8 cellular contexts compared by ENCODE assay signal in genomic region chrX:37350034-37350365, GRCh38. TPM values are rescaled to one million over a fixed set of nuclear protein-coding genes. Genes with fewer than 3 reads are reported as not detected.
DNase-seq lines count a peak whose midpoint lies in the region; ATAC-seq and TF ChIP-seq lines count a peak whose summit lies in the region.

No MANE protein-coding gene starts in this region.

- no peak for ATAC-seq in HG03280 (IDR thresholded peaks at IDR 0.05; ENCODE audit: unreplicated experiment)

- H3K9me3 ChIP-seq in colonic mucosa: no peaks in the 10 kb centered on the region

- H3K9ac ChIP-seq in colonic mucosa (ENCODE audit: low read depth in 2 of 2, low read length in 2 of 2): peak overlapping the region; percentile 66 to 74

- no peaks in the 10 kb centered on the region for H3K36me3 ChIP-seq in colonic mucosa
- no peaks in the 10 kb centered on the region for H3K36me3 ChIP-seq in urinary bladder (ENCODE audit: insufficient read depth)

- H3K27me3 ChIP-seq in colonic mucosa: no peaks in the 10 kb centered on the region

- H3K4me1 ChIP-seq in colonic mucosa (no peaks in the 10 kb centered on the region), urinary bladder (ENCODE audit: insufficient read depth) (no peaks in the 10 kb centered on the region)

- TF ChIP-seq CTCF in colonic mucosa (IDR thresholded peaks at IDR 0.05): no peak

- peak overlapping the region; percentile 74 for H3K27ac ChIP-seq in colonic mucosa
- H3K27ac ChIP-seq in urinary bladder (ENCODE audit: low read depth): no peak overlapping the region

- intact Hi-C loops in colonic mucosa (cut with DNase I): no loop called here

- peak overlapping the region; percentile 47 for H3K4me3 ChIP-seq in colonic mucosa
- H3K4me3 ChIP-seq in urinary bladder (ENCODE audit: low read depth, low read length): peak overlapping the region; percentile 65

- 3% methylated on average over 8 of the region's 8 CpGs for WGBS in urinary bladder

- DNase-seq in NCI-H524 (lab: John Stamatoyannopoulos, UW): peak; percentile 39 to 43
- no peak for DNase-seq in NCI-H524 treated with DMSO at 0.1 percent for 48 hours (lab: John Stamatoyannopoulos, UW)
- no peak for DNase-seq in colonic mucosa
- DNase-seq in medulla oblongata (ENCODE audit: extremely low spot score): peak; percentile 54
- no peak for DNase-seq in stimulated activated CD4-positive, alpha-beta T cell treated with anti-CD3 and anti-CD28 coated beads, Interleukin-15, amount 100 ng/mL, for 24 hours
- DNase-seq in cortex of kidney (lab: John Stamatoyannopoulos, UW): no peak

RNA-seq across cellular contexts. Expression of gene PRRG1, which starts 0.8 kb away (rescaled TPM):
- total RNA-seq in colonic mucosa (10 to 100 TPM in 1 of 2 donors, 1 to 10 TPM in 1; 5.4 to 15.0 TPM), urinary bladder (15.6 TPM)
- polyA plus RNA-seq in urinary bladder: 6.9 TPM

Comparison
In these comparisons a context has a peak if more than half of its experiments do, and no peak if none do; other contexts are left out.
1. DNase-seq: peak in NCI-H524 (2 of 2) and medulla oblongata (single experiment); none in NCI-H524 treated with DMSO at 0.1 percent for 48 hours (single experiment), colonic mucosa (single experiment), stimulated activated CD4-positive, alpha-beta T cell treated with anti-CD3 and anti-CD28 coated beads, Interleukin-15, amount 100 ng/mL, for 24 hours (single experiment) and cortex of kidney (single experiment).